Comparison of ENCODE assay signal across 8 cellular contexts in the genomic region with DNA sequence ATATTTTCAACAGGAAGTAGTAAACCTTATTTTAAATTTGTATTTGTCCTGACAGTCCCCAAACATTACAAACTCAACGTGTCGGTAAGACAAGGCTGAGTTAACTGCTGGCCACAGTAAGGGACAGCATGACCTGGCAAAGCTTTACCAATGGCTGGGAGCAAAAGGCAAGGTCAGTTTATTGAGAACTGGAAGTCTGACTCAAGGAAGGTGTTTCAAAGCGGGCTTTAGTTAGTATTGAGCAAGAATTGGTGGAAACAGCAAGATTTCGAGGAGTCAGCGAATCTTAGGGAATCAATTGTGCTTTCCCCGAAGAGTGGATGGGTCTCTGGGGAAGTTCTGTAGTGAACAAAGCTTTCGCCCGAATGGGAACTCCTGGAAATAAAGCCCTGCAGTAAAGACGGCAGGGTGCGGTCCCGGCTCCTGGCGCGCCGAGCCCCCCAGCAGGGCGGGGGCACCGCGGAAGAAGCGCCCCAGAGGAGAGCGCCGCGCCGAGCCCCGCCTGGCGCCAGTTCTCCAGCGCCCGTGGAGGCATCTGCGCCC. TPM values are rescaled to one million over a fixed set of nuclear protein-coding genes. Genes with fewer than 3 reads are reported as not detected.
A peak's percentile ranks its signal among the peaks of the same experiment; 100 is the strongest.
DNase-seq lines count a peak whose midpoint lies in the region; ATAC-seq, FAIRE-seq and TF ChIP-seq lines count a peak whose summit lies in the region.

No MANE protein-coding gene starts in this region.

- CTCF ChIA-PET in endothelial cell of umbilical vein (lab: Charles Lee): interaction anchor here (0.9 kb wide), 1 partner anchor 11 kb away, joined by 5 read pairs; a partner anchor contains a TSS

- H3K79me2 ChIP-seq in endothelial cell of umbilical vein (ENCODE audit: control insufficient read depth, insufficient read depth, low read length): peaks cover 37% of the 10 kb centered on the region

- TF ChIP-seq CTCF in endothelial cell of umbilical vein (IDR thresholded peaks at IDR 0.05; ENCODE audit: extremely low read depth in 1 of 2, insufficient read depth in 1 of 2, low read depth in 1 of 2, low read length in 2 of 2): no peak

- peaks cover 36% of the 10 kb centered on the region for H3K4me1 ChIP-seq in endothelial cell of umbilical vein (ENCODE audit: control insufficient read depth, extremely low read depth, insufficient read depth, low read length)

- TSS peak; percentile 57 for BruUV-seq in endothelial cell of umbilical vein (replicated peaks; lab: Mats Ljungman, UMichigan)

- H3K9me3 ChIP-seq in endothelial cell of umbilical vein (replicated peaks; ENCODE audit: control insufficient read depth, insufficient read depth, low read length): no peaks in the 10 kb centered on the region

- peak overlapping the region; percentile 96 for H3K9ac ChIP-seq in endothelial cell of umbilical vein (replicated peaks; ENCODE audit: extremely low read depth, insufficient read depth, low read length)

- H4K20me1 ChIP-seq in endothelial cell of umbilical vein (replicated peaks; ENCODE audit: control insufficient read depth, extremely low read depth, insufficient read depth, low read length): no peaks in the 10 kb centered on the region

- no peak overlapping the region for H2AFZ ChIP-seq in endothelial cell of umbilical vein (ENCODE audit: low read depth, low read length)

- ATAC-seq in naive B cell (ENCODE audit: low read depth in 2 of 2) (no peak), GM18907 (IDR thresholded peaks at IDR 0.05; ENCODE audit: unreplicated experiment) (no peak)

- no peaks in the 10 kb centered on the region for H3K27me3 Mint-ChIP-seq in naive B cell

- peak overlapping the region; percentile 8 to 68 (median 42) for H3K4me3 ChIP-seq in endothelial cell of umbilical vein (replicated peaks in 1 of 3; ENCODE audit: insufficient read depth in 1 of 3, low read depth in 1 of 3, low read length in 3 of 3)

- intact Hi-C loops in endothelial cell of umbilical vein (cut with micrococcal nuclease): loop anchor here (1.0 to 10.0 kb wide), 3 partner anchors 103 to 744 kb away; a partner anchor contains a TSS

- POLR2A ChIA-PET in endothelial cell of umbilical vein (lab: Charles Lee): interaction anchor here (1.1 to 1.4 kb wide), 2 partner anchors 9 to 11 kb away, joined by 4 to 10 read pairs; a partner anchor contains a TSS

- H3K4me2 ChIP-seq in endothelial cell of umbilical vein (ENCODE audit: insufficient read depth, low read length): peak overlapping the region; percentile 66

- no peaks in the 10 kb centered on the region for H3K27me3 ChIP-seq in endothelial cell of umbilical vein (ENCODE audit: control insufficient read depth in 2 of 2, insufficient read depth in 2 of 2, low read length in 2 of 2)

- peak overlapping the region; percentile 90 for H3K27ac ChIP-seq in endothelial cell of umbilical vein (ENCODE audit: insufficient read depth, low read depth, low read length)

- peaks cover 9 to 10% of the 10 kb centered on the region in 2 donors for H3K36me3 Mint-ChIP-seq in naive B cell

- TF ChIP-seq POLR2A in endothelial cell of umbilical vein (IDR thresholded peaks at IDR 0.05; ENCODE audit: low read depth, low read length): no peak

- no peaks in the 10 kb centered on the region for H3K9me1 ChIP-seq in endothelial cell of umbilical vein (replicated peaks; ENCODE audit: control insufficient read depth, extremely low read depth, insufficient read depth, low read length)

- H3K9me3 Mint-ChIP-seq in naive B cell: no peaks in the 10 kb centered on the region

- dilution Hi-C loops in endothelial cell of umbilical vein (cut with MboI; ENCODE audit: extremely low pct_ligation_motif_present, low sequenced_read_pairs): no loop called here

- H3K4me3 Mint-ChIP-seq in naive B cell: peak overlapping the region; percentile 83 to 97 (median 90)

- no peak for FAIRE-seq in endothelial cell of umbilical vein (lab: Jason Lieb, UNC)

- DNase-seq in NCI-H2029 treated with DMSO at 0.1 percent for 48 hours (lab: John Stamatoyannopoulos, UW) (peak; percentile 8), NCI-H2029 (lab: John Stamatoyannopoulos, UW) (no peak), RKO (ENCODE audit: low spot score) (peak; percentile 64), endothelial cell of umbilical vein (ENCODE audit: low read depth, low spot score) (no peak), naive B cell (no peak), NCI-H524 (lab: John Stamatoyannopoulos, UW) (no peak), NCI-H2171 treated with DMSO at 0.1 percent for 48 hours (lab: John Stamatoyannopoulos, UW) (no peak)

- H3K36me3 ChIP-seq in endothelial cell of umbilical vein (ENCODE audit: control insufficient read depth in 2 of 2, extremely low read depth in 1 of 2, insufficient read depth in 2 of 2, low read length in 2 of 2): peaks cover 10 to 12% of the 10 kb centered on the region in 2 experiments

- H3K27ac Mint-ChIP-seq in naive B cell: peak overlapping the region; percentile 93 to 97 (median 96)

- peaks cover 26 to 49% (median 35%) of the 10 kb centered on the region in 3 donors for H3K4me1 Mint-ChIP-seq in naive B cell

TF ChIP-seq in endothelial cell of umbilical vein, 7 proteins besides CTCF, POLR2A, EP300 and RAD21:
- TF ChIP-seq MYC (IDR thresholded peaks at IDR 0.05; ENCODE audit: low read depth, low read length) (no peak), JUN (IDR thresholded peaks at IDR 0.05; ENCODE audit: borderline replicate concordance, insufficient read depth, insufficient read length, low read depth) (no peak), POLR2AphosphoS5 (IDR thresholded peaks at IDR 0.05; ENCODE audit: insufficient read depth, low read depth, low read length) (no peak), GATA2 (IDR thresholded peaks at IDR 0.05; ENCODE audit: insufficient read depth, insufficient read length, low read depth, low read length) (no peak), FOS (IDR thresholded peaks at IDR 0.05; ENCODE audit: borderline replicate concordance, insufficient read depth, low read length) (no peak), EZH2 (IDR thresholded peaks at IDR 0.05; ENCODE audit: borderline replicate concordance, low read depth, low read length, severe bottlenecking) (no peak)
- TF ChIP-seq, protein P1, sequence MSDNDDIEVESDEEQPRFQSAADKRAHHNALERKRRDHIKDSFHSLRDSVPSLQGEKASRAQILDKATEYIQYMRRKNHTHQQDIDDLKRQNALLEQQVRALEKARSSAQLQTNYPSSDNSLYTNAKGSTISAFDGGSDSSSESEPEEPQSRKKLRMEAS (IDR thresholded peaks at IDR 0.05; ENCODE audit: insufficient read depth, insufficient read length): no peak

RNA-seq across cellular contexts. Expression of a gene that starts 0.8 kb away (rescaled TPM):
- total RNA-seq in endothelial cell of umbilical vein: 10.0 and 12.5 TPM in 2 replicates
- polyA plus RNA-seq in endothelial cell of umbilical vein: 9.7 and 19.6 TPM in 2 replicates
- 9.3 and 14.4 TPM in 2 replicates for polyA plus RNA-seq in endothelial cell of umbilical vein (2011; cell fraction: cytosol; rRNA removed)
- polyA plus RNA-seq in endothelial cell of umbilical vein (2011; cell fraction: nucleus; rRNA removed): 29.8 and 58.4 TPM in 2 replicates
- polyA plus RNA-seq in endothelial cell of umbilical vein (2012): 8.6 and 11.6 TPM in 2 replicates
- 48.7 and 50.8 TPM in 2 replicates for polyA minus RNA-seq in endothelial cell of umbilical vein
- polyA minus RNA-seq in endothelial cell of umbilical vein (2011; cell fraction: cytosol; rRNA and poly(A)+ RNA removed): 19.0 TPM
- polyA minus RNA-seq in endothelial cell of umbilical vein (2011; cell fraction: nucleus; rRNA and poly(A)+ RNA removed): 27.7 and 30.5 TPM in 2 replicates
- 1 to 10 TPM in 5 of 6 donors, not detected in 1; 2.3 to 3.5 (median 3.1) TPM for polyA plus RNA-seq in naive B cell (ENCODE audit: low read depth in 6 of 6)

RNA-seq across cellular contexts. Expression of a gene that starts 10.6 kb away (rescaled TPM):
- 27.1 and 28.5 TPM in 2 replicates for total RNA-seq in endothelial cell of umbilical vein
- polyA plus RNA-seq in endothelial cell of umbilical vein (39.2 and 40.2 TPM in 2 replicates), naive B cell (ENCODE audit: low read depth in 6 of 6) (10 to 100 TPM; 58.3 to 81.9 (median 65.7) TPM)
- 34.6 and 43.2 TPM in 2 replicates for polyA plus RNA-seq in endothelial cell of umbilical vein (2011; cell fraction: cytosol; rRNA removed)
- polyA plus RNA-seq in endothelial cell of umbilical vein (2011; cell fraction: nucleus; rRNA removed): 17.9 and 19.9 TPM in 2 replicates
- polyA plus RNA-seq in endothelial cell of umbilical vein (2012): 28.4 and 32.3 TPM in 2 replicates
- 18.0 and 19.8 TPM in 2 replicates for polyA minus RNA-seq in endothelial cell of umbilical vein
- 12.4 TPM for polyA minus RNA-seq in endothelial cell of umbilical vein (2011; cell fraction: cytosol; rRNA and poly(A)+ RNA removed)
- polyA minus RNA-seq in endothelial cell of umbilical vein (2011; cell fraction: nucleus; rRNA and poly(A)+ RNA removed): 6.6 TPM in 2 replicates

Comparison
In these comparisons a context has a peak if more than half of its experiments do, and no peak if none do; other contexts are left out.
1. DNase-seq: peak in NCI-H2029 treated with DMSO at 0.1 percent for 48 hours (single experiment) and RKO (single experiment); none in NCI-H2029 (single experiment), endothelial cell of umbilical vein (single experiment), naive B cell (single experiment), NCI-H524 (0 of 2) and NCI-H2171 treated with DMSO at 0.1 percent for 48 hours (single experiment).